In genomic region chr1:112744019-112744578, GRCh38 we compare ENCODE assay signal across 9 cellular contexts. TPM values are rescaled to one million over a fixed set of nuclear protein-coding genes. Genes with fewer than 3 reads are reported as not detected.
DNase-seq lines count a peak whose midpoint lies in the region; ATAC-seq, FAIRE-seq and TF ChIP-seq lines count a peak whose summit lies in the region.
"Had no signal": no experiment of that assay in that cellular context is flagged by ENCODE, and none has a peak within 500 bp of the region (broad histone marks: within the 10 kb centered on the region; RNA-seq: fewer than 3 reads in every experiment).

No MANE protein-coding gene starts in this region.

- H2AFZ ChIP-seq in mammary epithelial cell (ENCODE audit: low read depth, low read length), result peak overlapping the region; percentile 81

- in situ Hi-C loops in mammary epithelial cell (cut with MboI; ENCODE audit: low sequenced_read_pairs in 2 of 2), result no loop called here

- DNase-seq in mammary epithelial cell, result no peak
- peak; percentile 66 for DNase-seq in iPS-NIHi11 (ENCODE audit: low spot score)
- DNase-seq in D721Med (ENCODE audit: insufficient read length, low spot score), result no peak
- no peak for DNase-seq in hippocampal formation (lab: John Stamatoyannopoulos, UW)
- DNase-seq in H54 (ENCODE audit: insufficient read length, low spot score), result no peak

- FAIRE-seq in D721Med (lab: Jason Lieb, UNC) (no peak), H54 (lab: Jason Lieb, UNC) (no peak)

- peak overlapping the region; percentile 83 for H3K4me2 ChIP-seq in mammary epithelial cell (ENCODE audit: insufficient read depth, low read depth, low read length)

- H3K9me3 ChIP-seq in HUES48 (ENCODE audit: control insufficient read depth, insufficient read depth, low read length) (no peaks in the 10 kb centered on the region), mammary epithelial cell (replicated peaks; ENCODE audit: insufficient read depth, low read length) (no peaks in the 10 kb centered on the region)

- intact Hi-C loops in mammary epithelial cell (cut with micrococcal nuclease), result loop anchor here (1.0 kb wide), 1 partner anchor 28 kb away; no protein-coding TSS in a partner anchor

- dilution Hi-C loops in mammary epithelial cell (cut with HindIII; ENCODE audit: low sequenced_read_pairs), result no loop called here

- H3K9ac ChIP-seq in HUES48 (ENCODE audit: low read depth, low read length) (no peak overlapping the region), mammary epithelial cell (ENCODE audit: insufficient read depth, low read length) (no peak overlapping the region)

- BruUV-seq in mammary epithelial cell (replicated peaks; lab: Mats Ljungman, UMichigan), result no TSS peak

- peak; percentile 13 to 68 for TF ChIP-seq CTCF in mammary epithelial cell (conservative IDR thresholded peaks at IDR 0.05 in 1 of 2, IDR thresholded peaks at IDR 0.05 in 1 of 2; ENCODE audit: extremely low read depth in 1 of 2, insufficient read depth in 1 of 2, low read depth in 1 of 2, low read length in 2 of 2)
- TF ChIP-seq CTCF in D721Med (IDR thresholded peaks at IDR 0.05; ENCODE audit: insufficient read depth, missing control alignments), result no peak

- TF ChIP-seq POLR2A in H54 (IDR thresholded peaks at IDR 0.05; ENCODE audit: low read depth, low read length), result no peak

- no peak overlapping the region for H3K27ac ChIP-seq in HUES48 (ENCODE audit: low read depth, low read length)
- no peak overlapping the region for H3K27ac ChIP-seq in mammary epithelial cell (ENCODE audit: insufficient read depth, low read depth, low read length)
- H3K27ac ChIP-seq in skin epidermis, result no peak overlapping the region
- H3K27ac ChIP-seq: SK-N-MC had no signal

- no peak for ATAC-seq in HG02938 (IDR thresholded peaks at IDR 0.05; ENCODE audit: unreplicated experiment)

- 20% methylated on average over 5 of the region's 58 CpGs for WGBS in mammary epithelial cell (ENCODE audit: low coverage, missing lambda C conversion rate)

- H3K79me2 ChIP-seq in mammary epithelial cell (ENCODE audit: insufficient read depth, low read length), result no peaks in the 10 kb centered on the region

- H3K4me1 ChIP-seq in HUES48 (ENCODE audit: control insufficient read depth, insufficient read depth, low read length), result no peaks in the 10 kb centered on the region
- H3K4me1 ChIP-seq in mammary epithelial cell (ENCODE audit: insufficient read depth, low read length), result peaks cover 10% of the 10 kb centered on the region

- H3K36me3 ChIP-seq in HUES48 (ENCODE audit: control insufficient read depth, insufficient read depth, low read length) (no peaks in the 10 kb centered on the region), mammary epithelial cell (ENCODE audit: insufficient read depth, low read length) (no peaks in the 10 kb centered on the region)

- peak overlapping the region; percentile 58 for H3K4me3 ChIP-seq in HUES48 (ENCODE audit: low read depth, low read length)
- peak overlapping the region in 2 of 3 experiments; percentile 8 to 26 for H3K4me3 ChIP-seq in mammary epithelial cell (replicated peaks in 1 of 3; ENCODE audit: insufficient read depth in 1 of 3, low read depth in 2 of 3, low read length in 3 of 3)
- peak overlapping the region in 6 of 7 experiments; percentile 4 to 37 (median 19) for H3K4me3 ChIP-seq in skin epidermis
- H3K4me3 ChIP-seq: SK-N-MC had no signal

- CTCF ChIA-PET in mammary epithelial cell (lab: Charles Lee; ENCODE audit: low non-redundant PET), result interaction anchor here (0.6 kb wide), 1 partner anchor 349 kb away, joined by 4 read pairs; no protein-coding TSS in a partner anchor

- peaks cover 44% of the 10 kb centered on the region for H3K27me3 ChIP-seq in HUES48 (ENCODE audit: control insufficient read depth, insufficient read depth, low read length)
- H3K27me3 ChIP-seq in mammary epithelial cell (ENCODE audit: insufficient read depth, low read length), result no peaks in the 10 kb centered on the region

- H4K20me1 ChIP-seq in mammary epithelial cell (ENCODE audit: insufficient read depth, low read length), result no peaks in the 10 kb centered on the region

RNA-seq across cellular contexts. Expression of gene PPM1J, which starts 29.0 kb away (rescaled TPM):
- total RNA-seq in mammary epithelial cell, result 1 to 10 TPM; 6.2 to 9.4 TPM
- polyA plus RNA-seq in mammary epithelial cell, result 6.2 TPM
- 5.6 TPM for polyA minus RNA-seq in mammary epithelial cell

RNA-seq across cellular contexts. Expression of gene RHOC, which starts 37.2 kb away (rescaled TPM):
- 100 to 1,000 TPM; 383 to 495 TPM for total RNA-seq in mammary epithelial cell
- polyA plus RNA-seq in mammary epithelial cell, result 1,160 TPM
- 644 TPM for polyA minus RNA-seq in mammary epithelial cell
